In the genomic region with DNA sequence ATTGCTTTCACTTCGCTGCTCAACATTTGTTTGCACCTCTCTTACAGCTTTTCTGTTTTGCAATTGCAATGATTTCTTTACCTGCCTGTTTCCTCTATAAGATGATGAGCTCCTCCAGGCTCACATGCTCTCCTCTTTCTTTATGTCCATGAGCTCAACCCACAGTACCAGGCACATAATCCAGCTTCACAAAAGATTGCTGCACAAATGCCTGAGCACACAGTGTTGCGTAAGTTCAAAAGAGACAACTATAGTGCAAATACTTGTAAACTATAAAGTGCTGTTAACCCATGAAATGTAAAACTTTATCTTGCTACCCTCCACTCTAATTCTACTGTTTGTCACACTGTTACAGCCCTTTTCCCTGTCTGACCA, we compare ENCODE assay signal across 14 cellular contexts.
DNase-seq lines count a peak whose midpoint lies in the region; ATAC-seq and TF ChIP-seq lines count a peak whose summit lies in the region.
"Had no signal": no experiment of that assay in that cellular context is flagged by ENCODE, and none has a peak within 500 bp of the region (broad histone marks: within the 10 kb centered on the region; RNA-seq: fewer than 3 reads in every experiment).

No MANE protein-coding gene starts in this region.

- peaks cover 18 to 46% of the 10 kb centered on the region in 2 donors for H3K4me1 ChIP-seq in thoracic aorta (ENCODE audit: control insufficient read depth in 1 of 2, low read depth in 2 of 2)

- no peak for DNase-seq in activated CD4-positive, alpha-beta T cell treated with anti-CD3 and anti-CD28 coated beads, Interleukin-2, amount 10 ng/mL, durations not matched to agents 7 days and 5 days
- DNase-seq in activated CD4-positive, alpha-beta T cell treated with anti-CD3 and anti-CD28 coated beads, Interleukin-2, amount 50 U/mL, for 48 hours: no peak
- DNase-seq in dorsolateral prefrontal cortex (no peak), thoracic aorta (ENCODE audit: low spot score) (no peak), dermis blood vessel endothelial cell (no peak)
- DNase-seq: activated CD4-positive, alpha-beta memory T cell treated with anti-CD3 and anti-CD28 coated beads, Interleukin-2, amount 10 ng/mL, durations not matched to agents 7 days and 5 days; CD8-positive, alpha-beta T cell; NCI-H1417 had no signal

- no peaks in the 10 kb centered on the region for H3K9me3 Mint-ChIP-seq in activated CD4-positive, alpha-beta T cell treated with anti-CD3 and anti-CD28 coated beads, Interleukin-2, amount 10 ng/mL, durations not matched to agents 7 days and 5 days
- no peaks in the 10 kb centered on the region for H3K9me3 Mint-ChIP-seq in nephron
- H3K9me3 Mint-ChIP-seq: activated CD4-positive, alpha-beta memory T cell treated with anti-CD3 and anti-CD28 coated beads, Interleukin-2, amount 10 ng/mL, durations not matched to agents 7 days and 5 days; activated T-helper 2 cell treated with anti-CD3 and anti-CD28 coated beads, Interferon-gamma antibody, Interleukin-2, Interleukin-4, amounts not matched to agents 10 μg/mL and 5 μg/mL and 100 μg/mL, durations not matched to agents 14 hours and 24 hours and 36 hours; CD8-positive, alpha-beta T cell had no signal

- no peak for TF ChIP-seq CTCF in dorsolateral prefrontal cortex (IDR thresholded peaks at IDR 0.05 in 54 of 56, conservative IDR thresholded peaks at IDR 0.05 in 2 of 56; ENCODE audit: low read depth in 1 of 56, partially characterized antibody in 56 of 56)
- no peak for TF ChIP-seq CTCF in nephron (IDR thresholded peaks at IDR 0.05; ENCODE audit: unreplicated experiment in 3 of 3)
- TF ChIP-seq CTCF in thoracic aorta (IDR thresholded peaks at IDR 0.05): no peak

- no peak overlapping the region for H3K4me3 Mint-ChIP-seq in activated CD4-positive, alpha-beta T cell treated with anti-CD3 and anti-CD28 coated beads, Interleukin-2, amount 10 ng/mL, durations not matched to agents 7 days and 5 days
- no peak overlapping the region for H3K4me3 Mint-ChIP-seq in nephron
- H3K4me3 Mint-ChIP-seq: activated CD4-positive, alpha-beta memory T cell treated with anti-CD3 and anti-CD28 coated beads, Interleukin-2, amount 10 ng/mL, durations not matched to agents 7 days and 5 days; CD8-positive, alpha-beta T cell had no signal

- no peaks in the 10 kb centered on the region for H3K27me3 Mint-ChIP-seq in activated CD4-positive, alpha-beta T cell treated with anti-CD3 and anti-CD28 coated beads, Interleukin-2, amount 10 ng/mL, durations not matched to agents 7 days and 5 days
- peaks cover 3% of the 10 kb centered on the region for H3K27me3 Mint-ChIP-seq in nephron (ENCODE audit: low read depth)
- H3K27me3 Mint-ChIP-seq: activated CD4-positive, alpha-beta memory T cell treated with anti-CD3 and anti-CD28 coated beads, Interleukin-2, amount 10 ng/mL, durations not matched to agents 7 days and 5 days had no signal

- POLR2A ChIA-PET in activated CD4-positive, alpha-beta T cell treated with anti-CD3 and anti-CD28 coated beads, Interleukin-2, amount 10 ng/mL, durations not matched to agents 7 days and 5 days (lab: Charles Lee): no interaction called here

- no peaks in the 10 kb centered on the region for H3K9me3 ChIP-seq in thoracic aorta

- CTCF ChIA-PET in activated CD4-positive, alpha-beta T cell treated with anti-CD3 and anti-CD28 coated beads, Interleukin-2, amount 10 ng/mL, durations not matched to agents 7 days and 5 days (lab: Charles Lee): interaction anchor here (1.3 kb wide), 1 partner anchor 75 kb away, joined by 3 read pairs; no protein-coding TSS in a partner anchor

- no peak for ATAC-seq in thoracic aorta (ENCODE audit: insufficient number of reproducible peaks, low FRiP score, low read depth)
- no peak for ATAC-seq in HG03025 (IDR thresholded peaks at IDR 0.05; ENCODE audit: low FRiP score, unreplicated experiment)
- no peak for ATAC-seq in HG03432 (IDR thresholded peaks at IDR 0.05; ENCODE audit: unreplicated experiment)
- ATAC-seq: CD8-positive, alpha-beta T cell had no signal

- H3K27ac ChIP-seq in dorsolateral prefrontal cortex: peak overlapping the region; percentile 67 to 98 (median 93)
- peak overlapping the region; percentile 95 to 96 for H3K27ac ChIP-seq in thoracic aorta
- H3K27ac ChIP-seq: cardiac muscle cell, RWPE1 had no signal

- H3K36me3 Mint-ChIP-seq in activated CD4-positive, alpha-beta T cell treated with anti-CD3 and anti-CD28 coated beads, Interleukin-2, amount 10 ng/mL, durations not matched to agents 7 days and 5 days (ENCODE audit: low read depth): no peaks in the 10 kb centered on the region
- no peaks in the 10 kb centered on the region for H3K36me3 Mint-ChIP-seq in nephron (ENCODE audit: low read depth)
- H3K36me3 Mint-ChIP-seq: CD8-positive, alpha-beta T cell had no signal

- H3K36me3 ChIP-seq in thoracic aorta: no peaks in the 10 kb centered on the region
- H3K36me3 ChIP-seq: cardiac muscle cell had no signal

- no peaks in the 10 kb centered on the region for H3K27me3 ChIP-seq in dorsolateral prefrontal cortex
- no peaks in the 10 kb centered on the region for H3K27me3 ChIP-seq in thoracic aorta (replicated peaks; ENCODE audit: insufficient read depth)

- peak overlapping the region; percentile 14 for H3K27ac Mint-ChIP-seq in activated CD4-positive, alpha-beta T cell treated with anti-CD3 and anti-CD28 coated beads, Interleukin-2, amount 10 ng/mL, durations not matched to agents 7 days and 5 days
- peak overlapping the region; percentile 56 to 80 (median 61) for H3K27ac Mint-ChIP-seq in nephron
- H3K27ac Mint-ChIP-seq: activated CD4-positive, alpha-beta memory T cell treated with anti-CD3 and anti-CD28 coated beads, Interleukin-2, amount 10 ng/mL, durations not matched to agents 7 days and 5 days; activated T-helper 2 cell treated with anti-CD3 and anti-CD28 coated beads, Interferon-gamma antibody, Interleukin-2, Interleukin-4, amounts not matched to agents 10 μg/mL and 5 μg/mL and 100 μg/mL, durations not matched to agents 14 hours and 24 hours and 36 hours; CD8-positive, alpha-beta T cell had no signal

- H3K4me1 Mint-ChIP-seq in activated CD4-positive, alpha-beta T cell treated with anti-CD3 and anti-CD28 coated beads, Interleukin-2, amount 10 ng/mL, durations not matched to agents 7 days and 5 days: peaks cover 30% of the 10 kb centered on the region
- H3K4me1 Mint-ChIP-seq in nephron: peaks cover 32% of the 10 kb centered on the region

- intact Hi-C loops in dorsolateral prefrontal cortex (cut with DNase I): loop anchor here (1.0 to 10.0 kb wide), 8 partner anchors 104 to 1092 kb away; no protein-coding TSS in a partner anchor

- H3K4me3 ChIP-seq in dorsolateral prefrontal cortex: peak overlapping the region in 2 of 59 donors; percentile 9 to 59
- peak overlapping the region; percentile 24 for H3K4me3 ChIP-seq in thoracic aorta
- H3K4me3 ChIP-seq: cardiac muscle cell had no signal
